ENCODE assay signal across 28 cellular contexts in genomic region chr16:88969361-88969831, GRCh38. TPM values are rescaled to one million over a fixed set of nuclear protein-coding genes. Genes with fewer than 3 reads are reported as not detected.
DNase-seq lines count a peak whose midpoint lies in the region; ATAC-seq and TF ChIP-seq lines count a peak whose summit lies in the region.
"Had no signal": no experiment of that assay in that cellular context is flagged by ENCODE, and none has a peak within 500 bp of the region (broad histone marks: within the 10 kb centered on the region; RNA-seq: fewer than 3 reads in every experiment).

No MANE protein-coding gene starts in this region.

- no peaks in the 10 kb centered on the region for H3K9me3 Mint-ChIP-seq in naive B cell
- H3K9me3 Mint-ChIP-seq in activated T-cell treated with anti-CD3 and anti-CD28 coated beads, Interleukin-2, amount 50 U/mL, for 4 hours: no peaks in the 10 kb centered on the region
- H3K9me3 Mint-ChIP-seq: activated CD4-positive, alpha-beta T cell treated with anti-CD3 and anti-CD28 coated beads, Interleukin-2, amount 10 ng/mL, durations not matched to agents 24 days and 14 days; activated naive CD4-positive, alpha-beta T cell treated with anti-CD3 and anti-CD28 coated beads, Interleukin-2, amount 50 U/mL, for 24 hours; activated T-helper 17 cell treated with anti-CD3 and anti-CD28 coated beads, Interleukin-2, amount 50 U/mL, for 72 hours; endodermal cell; immature natural killer cell; naive thymus-derived CD8-positive, alpha-beta T cell had no signal

- no peaks in the 10 kb centered on the region for H3K27me3 Mint-ChIP-seq in naive B cell
- peaks cover 18% of the 10 kb centered on the region for H3K27me3 Mint-ChIP-seq in activated T-cell treated with anti-CD3 and anti-CD28 coated beads, Interleukin-2, amount 50 U/mL, for 4 hours (ENCODE audit: low read depth)

- H3K27ac Mint-ChIP-seq in naive B cell: peak overlapping the region in 3 of 6 donors; percentile 78 to 95 (median 87)
- H3K27ac Mint-ChIP-seq: activated CD4-positive, alpha-beta T cell treated with anti-CD3 and anti-CD28 coated beads, Interleukin-2, amount 10 ng/mL, durations not matched to agents 24 days and 14 days; activated naive CD4-positive, alpha-beta T cell treated with anti-CD3 and anti-CD28 coated beads, Interleukin-2, amount 50 U/mL, for 24 hours; activated T-helper 17 cell treated with anti-CD3 and anti-CD28 coated beads, Interleukin-2, amount 50 U/mL, for 72 hours; CD14-positive monocyte; endodermal cell; immature natural killer cell; naive thymus-derived CD8-positive, alpha-beta T cell had no signal

- no peaks in the 10 kb centered on the region for H3K36me3 Mint-ChIP-seq in naive B cell
- no peaks in the 10 kb centered on the region for H3K36me3 Mint-ChIP-seq in activated T-cell treated with anti-CD3 and anti-CD28 coated beads, Interleukin-2, amount 50 U/mL, for 4 hours (ENCODE audit: insufficient read depth)
- H3K36me3 Mint-ChIP-seq: activated naive CD4-positive, alpha-beta T cell treated with anti-CD3 and anti-CD28 coated beads, Interleukin-2, amount 50 U/mL, for 24 hours; immature natural killer cell; naive thymus-derived CD8-positive, alpha-beta T cell had no signal

- no peaks in the 10 kb centered on the region for H3K9me3 ChIP-seq in BLaER1
- H3K9me3 ChIP-seq: esophagus muscularis mucosa, suprapubic skin had no signal

- H3K9ac ChIP-seq in BLaER1: peak overlapping the region; percentile 78

- peak overlapping the region; percentile 95 for H3K27ac ChIP-seq in BLaER1
- H3K27ac ChIP-seq: coronary artery, esophagus muscularis mucosa, suprapubic skin had no signal

- peak; percentile 75 for DNase-seq in RPMI8226
- no peak for DNase-seq in naive B cell
- DNase-seq in activated T-cell treated with anti-CD3 and anti-CD28 coated beads, Interleukin-2, amount 50 U/mL, for 4 hours: no peak
- no peak for DNase-seq in NCI-H2081 (lab: John Stamatoyannopoulos, UW)
- DNase-seq in activated CD4-positive, alpha-beta T cell treated with anti-CD3 and anti-CD28 coated beads, Interleukin-2, amount 50 U/mL, for 4 hours: no peak
- DNase-seq: activated CD4-positive, alpha-beta T cell treated with anti-CD3 and anti-CD28 coated beads, Interleukin-2, amount 10 ng/mL, durations not matched to agents 24 days and 14 days; activated CD8-positive, alpha-beta memory T cell treated with anti-CD3 and anti-CD28 coated beads, Interleukin-2, amount 50 U/mL, for 4 hours; endodermal cell; foreskin melanocyte; immature natural killer cell; KG1; naive thymus-derived CD8-positive, alpha-beta T cell; NCI-H1048; NCI-H2029 treated with DMSO at 0.1 percent for 48 hours; NK-92 treated with Interleukin-12 subunit alpha and Interleukin-12 subunit beta, amount 100 ng/mL, for 24 hours; retina had no signal

- TF ChIP-seq CTCF in GM12875 (IDR thresholded peaks at IDR 0.05; ENCODE audit: borderline replicate concordance, insufficient read depth, low read depth, low read length): no peak

- peak overlapping the region in 5 of 8 donors; percentile 19 to 94 (median 62) for H3K4me3 Mint-ChIP-seq in naive B cell
- H3K4me3 Mint-ChIP-seq in activated T-cell treated with anti-CD3 and anti-CD28 coated beads, Interleukin-2, amount 50 U/mL, for 4 hours: no peak overlapping the region
- H3K4me3 Mint-ChIP-seq: activated CD4-positive, alpha-beta T cell treated with anti-CD3 and anti-CD28 coated beads, Interleukin-2, amount 10 ng/mL, durations not matched to agents 24 days and 14 days; activated naive CD4-positive, alpha-beta T cell treated with anti-CD3 and anti-CD28 coated beads, Interleukin-2, amount 50 U/mL, for 24 hours; activated T-helper 17 cell treated with anti-CD3 and anti-CD28 coated beads, Interleukin-2, amount 50 U/mL, for 72 hours; endodermal cell; immature natural killer cell had no signal

- peaks cover 97% of the 10 kb centered on the region for H3K4me1 ChIP-seq in BLaER1

- no peaks in the 10 kb centered on the region for H3K27me3 ChIP-seq in BLaER1

- H3K4me1 Mint-ChIP-seq in naive B cell: peaks cover 60 to 97% (median 81%) of the 10 kb centered on the region in 3 donors
- H3K4me1 Mint-ChIP-seq in activated T-cell treated with anti-CD3 and anti-CD28 coated beads, Interleukin-2, amount 50 U/mL, for 4 hours (ENCODE audit: low read depth): peaks cover 2% of the 10 kb centered on the region
- H3K4me1 Mint-ChIP-seq: activated CD4-positive, alpha-beta T cell treated with anti-CD3 and anti-CD28 coated beads, Interleukin-2, amount 10 ng/mL, durations not matched to agents 24 days and 14 days; activated T-helper 17 cell treated with anti-CD3 and anti-CD28 coated beads, Interleukin-2, amount 50 U/mL, for 72 hours; endodermal cell had no signal

- peak overlapping the region; percentile 98 for H3K4me2 ChIP-seq in BLaER1
- H3K4me2 ChIP-seq: smooth muscle cell had no signal

- H4K20me1 ChIP-seq in BLaER1: peaks cover 84% of the 10 kb centered on the region

- ATAC-seq in naive B cell (ENCODE audit: low read depth in 2 of 2): no peak
- no peak for ATAC-seq in activated T-cell treated with anti-CD3 and anti-CD28 coated beads, Interleukin-2, amount 50 U/mL, for 4 hours
- ATAC-seq: activated T-helper 17 cell treated with anti-CD3 and anti-CD28 coated beads, Interleukin-2, amount 50 U/mL, for 72 hours; left lobe of liver; naive thymus-derived CD8-positive, alpha-beta T cell had no signal

- H3K36me3 ChIP-seq in BLaER1: peaks cover 42% of the 10 kb centered on the region
- H3K36me3 ChIP-seq: esophagus muscularis mucosa, suprapubic skin had no signal

- H3K4me3 ChIP-seq in BLaER1 (peak overlapping the region; percentile 60), GM12875 (ENCODE audit: low read depth, low read length) (peak overlapping the region; percentile 33)
- H3K4me3 ChIP-seq: coronary artery, esophagus muscularis mucosa, smooth muscle cell, suprapubic skin had no signal

RNA-seq across cellular contexts. Expression of gene CBFA2T3, which starts 7.6 kb away (rescaled TPM):
- 10 to 100 TPM in 3 of 6 donors, 1 to 10 TPM in 2, under 1 TPM in 1; 0.14 to 19.0 (median 10.0) TPM for polyA plus RNA-seq in naive B cell (ENCODE audit: low read depth in 6 of 6)
- 1 to 10 TPM; 1.0 to 2.0 (median 1.3) TPM for total RNA-seq in activated T-cell treated with anti-CD3 and anti-CD28 coated beads, Interleukin-2, amount 50 U/mL, for 4 hours
- total RNA-seq: activated CD4-positive, alpha-beta T cell treated with anti-CD3 and anti-CD28 coated beads, Interleukin-2, amount 10 ng/mL, durations not matched to agents 24 days and 14 days; HT1080; osteocyte; smooth muscle cell had no signal
